Comparison of ENCODE assay signal across 8 cellular contexts in the genomic region with DNA sequence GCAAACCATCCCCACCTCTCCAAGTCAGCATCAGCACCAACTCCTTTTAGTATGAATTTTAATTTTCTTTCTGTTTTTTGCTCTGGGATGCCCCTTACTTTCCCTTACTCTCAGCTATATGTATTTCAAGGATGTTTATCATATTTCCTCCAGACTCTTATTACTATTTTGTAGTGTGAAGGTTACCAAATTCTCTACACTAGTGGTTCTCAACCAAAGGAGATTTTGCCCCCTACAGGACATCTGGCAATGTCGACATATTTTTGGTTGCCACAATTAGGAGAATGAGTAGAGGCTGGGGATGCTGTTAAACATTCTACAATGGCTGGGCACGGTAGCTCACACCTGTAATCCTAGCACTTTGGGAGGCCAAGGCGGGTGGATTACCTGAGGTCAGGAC. TPM values are rescaled to one million over a fixed set of nuclear protein-coding genes. Genes with fewer than 3 reads are reported as not detected.
DNase-seq lines count a peak whose midpoint lies in the region; ATAC-seq and TF ChIP-seq lines count a peak whose summit lies in the region.

No MANE protein-coding gene starts in this region.

- CTCF ChIA-PET in AG04450 (lab: Charles Lee), result interaction anchor here (0.6 to 3.2 kb wide), 17 partner anchors 9 to 622 kb away, joined by 3 to 12 read pairs (median 3); no protein-coding TSS in a partner anchor

- H3K27ac ChIP-seq in AG04450 (ENCODE audit: low read depth, low read length), result no peak overlapping the region

- no peak overlapping the region for H3K4me3 ChIP-seq in AG04450 (ENCODE audit: low read depth, low read length)

- H3K9me3 ChIP-seq in AG04450 (ENCODE audit: control insufficient read depth, insufficient read depth, low read length), result no peaks in the 10 kb centered on the region

- H3K27me3 Mint-ChIP-seq in central memory CD8-positive, alpha-beta T cell, result no peaks in the 10 kb centered on the region

- DNase-seq in AG04450 (ENCODE audit: low read depth, low spot score) (peak; percentile 15), GDM1 (lab: John Stamatoyannopoulos, UW) (peak; percentile 1), NCI-H2107 (lab: John Stamatoyannopoulos, UW) (peak; percentile 4), lung microvascular endothelial cell (ENCODE audit: low read depth in 2 of 2) (peak; percentile 54 to 65), NCI-H2029 treated with DMSO at 0.1 percent for 48 hours (lab: John Stamatoyannopoulos, UW) (no peak)
- DNase-seq in central memory CD8-positive, alpha-beta T cell (ENCODE audit: low spot score in 2 of 2), result no peak

- POLR2A ChIA-PET in AG04450 (lab: Yijun Ruan, JAX), result no interaction called here

- TF ChIP-seq CTCF in AG04450 (IDR thresholded peaks at IDR 0.05; ENCODE audit: low read depth, low read length), result peak; percentile 69

- H3K27me3 ChIP-seq in AG04450 (ENCODE audit: control insufficient read depth, insufficient read depth, low read length), result no peaks in the 10 kb centered on the region

- no peak overlapping the region for H3K4me3 Mint-ChIP-seq in central memory CD8-positive, alpha-beta T cell

- H3K36me3 Mint-ChIP-seq in central memory CD8-positive, alpha-beta T cell (ENCODE audit: insufficient read depth), result peaks cover 2% of the 10 kb centered on the region

- no peak overlapping the region for H3K27ac Mint-ChIP-seq in central memory CD8-positive, alpha-beta T cell (ENCODE audit: low read depth)

- peak; percentile 54 for ATAC-seq in central memory CD8-positive, alpha-beta T cell (replicated peaks; ENCODE audit: extremely low read depth, poor library complexity, severe bottlenecking)
- ATAC-seq in HG03460 (IDR thresholded peaks at IDR 0.05; ENCODE audit: unreplicated experiment) (no peak), HG02970 (IDR thresholded peaks at IDR 0.05; ENCODE audit: low FRiP score, unreplicated experiment) (no peak)

- no peaks in the 10 kb centered on the region for H3K4me1 Mint-ChIP-seq in central memory CD8-positive, alpha-beta T cell

- H3K9me3 Mint-ChIP-seq in central memory CD8-positive, alpha-beta T cell, result no peaks in the 10 kb centered on the region

RNA-seq across cellular contexts. Expression of a gene that starts 29.1 kb away (rescaled TPM):
- polyA plus RNA-seq in AG04450 (2011; rRNA removed), result 13.1 and 17.8 TPM in 2 replicates
- 12.0 and 23.9 TPM in 2 replicates for polyA minus RNA-seq in AG04450 (2011; rRNA and poly(A)+ RNA removed)
- total RNA-seq in lung microvascular endothelial cell, result 17.9 and 28.8 TPM in 2 replicates

RNA-seq across cellular contexts. Expression of a gene that starts 51.5 kb away (rescaled TPM):
- 2.8 and 3.6 TPM in 2 replicates for polyA plus RNA-seq in AG04450 (2011; rRNA removed)
- polyA minus RNA-seq in AG04450 (2011; rRNA and poly(A)+ RNA removed), result 1.4 and 4.0 TPM in 2 replicates
- total RNA-seq in lung microvascular endothelial cell, result 2.4 and 3.9 TPM in 2 replicates

RNA-seq across cellular contexts. Expression of a gene that starts 51.6 kb away (rescaled TPM):
- polyA plus RNA-seq in AG04450 (2011; rRNA removed), result 8.1 and 12.6 TPM in 2 replicates
- polyA minus RNA-seq in AG04450 (2011; rRNA and poly(A)+ RNA removed), result 5.7 and 13.1 TPM in 2 replicates
- total RNA-seq in lung microvascular endothelial cell, result 4.1 and 4.2 TPM in 2 replicates

Comparison
In these comparisons a context has a peak if more than half of its experiments do, and no peak if none do; other contexts are left out.
1. DNase-seq: peak in AG04450 (single experiment), GDM1 (single experiment), NCI-H2107 (single experiment) and lung microvascular endothelial cell (2 of 2); none in central memory CD8-positive, alpha-beta T cell (0 of 2) and NCI-H2029 treated with DMSO at 0.1 percent for 48 hours (single experiment).